8 cellular contexts compared by ENCODE assay signal in the genomic region with DNA sequence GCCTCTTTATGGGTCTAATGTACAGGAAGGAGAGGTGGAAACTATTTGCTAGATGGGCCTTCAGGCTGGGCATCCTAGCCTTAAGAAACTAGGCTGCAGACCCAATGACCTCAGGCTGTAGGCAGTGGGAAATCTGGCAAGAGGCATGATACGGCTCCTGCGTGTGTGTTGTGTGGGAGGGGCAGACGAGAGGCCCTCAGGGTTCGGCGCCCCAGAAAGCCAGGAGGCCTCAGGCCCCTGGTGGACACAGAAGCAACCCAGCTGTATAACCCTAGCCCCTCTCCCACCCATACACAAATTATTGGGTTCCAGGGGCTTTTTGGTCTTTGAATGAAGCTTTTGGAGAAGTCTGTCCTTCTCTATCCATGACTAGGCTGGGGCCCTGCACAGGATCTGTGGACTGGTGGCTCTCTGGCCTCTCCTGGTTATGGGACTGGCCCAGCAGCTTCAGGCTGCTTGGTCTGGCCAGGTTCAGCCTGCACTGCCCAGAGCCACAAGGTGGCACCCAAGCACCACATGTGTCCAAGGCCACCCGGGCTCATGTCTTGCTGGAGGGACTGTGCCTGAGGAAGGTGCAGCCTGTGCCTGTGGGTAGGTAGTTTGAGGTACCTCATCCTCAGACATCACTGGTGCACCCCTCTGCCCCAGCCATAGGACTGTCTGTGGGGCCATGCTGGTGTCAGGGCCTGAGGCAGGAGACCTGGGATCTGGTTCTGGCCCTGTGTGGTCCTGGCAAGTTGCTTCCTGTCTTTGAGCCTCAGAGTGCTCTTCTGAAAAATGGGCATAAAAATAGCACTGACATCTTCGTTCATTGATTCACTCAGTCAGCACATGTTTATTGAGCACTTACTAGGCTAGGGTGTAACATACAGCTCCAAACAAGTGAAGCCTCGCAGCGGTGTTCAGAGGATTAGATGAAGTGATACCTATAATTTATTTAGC.
DNase-seq lines count a peak whose midpoint lies in the region; ATAC-seq, FAIRE-seq and TF ChIP-seq lines count a peak whose summit lies in the region.

No MANE protein-coding gene starts in this region.

- no peak for FAIRE-seq in pancreas (lab: Jason Lieb, UNC)

- H3K27me3 ChIP-seq in pancreas, result no peaks in the 10 kb centered on the region

- TF ChIP-seq CTCF in VCaP (conservative IDR thresholded peaks at IDR 0.05), result peak; percentile 93
- TF ChIP-seq CTCF in fibroblast of the aortic adventitia (IDR thresholded peaks at IDR 0.05; ENCODE audit: insufficient read depth, low read length), result peak; percentile 76
- peak; percentile 52 to 63 (median 58) for TF ChIP-seq CTCF in pancreas (IDR thresholded peaks at IDR 0.05)

- H3K27ac ChIP-seq in VCaP, result no peak overlapping the region
- H3K27ac ChIP-seq in pancreas, result no peak overlapping the region

- no peaks in the 10 kb centered on the region for H3K9me3 ChIP-seq in pancreas

- peak; percentile 84 to 96 (median 92) for ATAC-seq in pancreas

- CTCF ChIA-PET in HEK293T (lab: Yijun Ruan, JAX), result interaction anchor here (0.6 to 1.0 kb wide), 6 partner anchors 10 to 1621 kb away, joined by 3 to 5 read pairs (median 3); no protein-coding TSS in a partner anchor

- intact Hi-C loops in pancreas (cut with DNase I), result loop anchor here in 2 of 3 donors (10.0 kb wide), 2 partner anchors 313 to 363 kb away; a partner anchor contains a TSS

- H3K4me1 ChIP-seq in pancreas, result no peaks in the 10 kb centered on the region

- peak; percentile 61 for DNase-seq in A172 (ENCODE audit: low spot score)
- peak; percentile 32 for DNase-seq in GM04504 (ENCODE audit: low read depth)
- peak; percentile 73 for DNase-seq in HEK293T (ENCODE audit: extremely low spot score)
- peak; percentile 38 for DNase-seq in MV-4-11 (lab: John Stamatoyannopoulos, UW)
- DNase-seq in fibroblast of the aortic adventitia (ENCODE audit: low read depth), result peak; percentile 50
- peak; percentile 61 to 92 (median 78) for DNase-seq in pancreas
- DNase-seq in NCI-H187 treated with DMSO at 0.1 percent for 48 hours (lab: John Stamatoyannopoulos, UW), result no peak

- H3K4me3 ChIP-seq in fibroblast of the aortic adventitia (ENCODE audit: low read depth, low read length) (no peak overlapping the region), pancreas (no peak overlapping the region)

- no peaks in the 10 kb centered on the region for H3K36me3 ChIP-seq in pancreas

- 39 to 46% methylated on average over 9 of the region's 9 CpGs for WGBS in pancreas, 2 donors

- POLR2A ChIA-PET in HEK293T (lab: Yijun Ruan, JAX), result no interaction called here

TF ChIP-seq in HEK293T, 16 proteins besides CTCF, POLR2A, EP300 and RAD21:
- TF ChIP-seq HDGF (IDR thresholded peaks at IDR 0.05; ENCODE audit: borderline replicate concordance) (no peak), CTBP1 (IDR thresholded peaks at IDR 0.05; ENCODE audit: borderline replicate concordance) (no peak), ARNT (IDR thresholded peaks at IDR 0.05) (no peak), LEF1 (IDR thresholded peaks at IDR 0.05; ENCODE audit: borderline replicate concordance) (no peak), SP1 (IDR thresholded peaks at IDR 0.05) (no peak), SUZ12 (IDR thresholded peaks at IDR 0.05) (no peak), BHLHE40 (IDR thresholded peaks at IDR 0.05; ENCODE audit: borderline replicate concordance) (no peak)
- TF ChIP-seq, protein P1, sequence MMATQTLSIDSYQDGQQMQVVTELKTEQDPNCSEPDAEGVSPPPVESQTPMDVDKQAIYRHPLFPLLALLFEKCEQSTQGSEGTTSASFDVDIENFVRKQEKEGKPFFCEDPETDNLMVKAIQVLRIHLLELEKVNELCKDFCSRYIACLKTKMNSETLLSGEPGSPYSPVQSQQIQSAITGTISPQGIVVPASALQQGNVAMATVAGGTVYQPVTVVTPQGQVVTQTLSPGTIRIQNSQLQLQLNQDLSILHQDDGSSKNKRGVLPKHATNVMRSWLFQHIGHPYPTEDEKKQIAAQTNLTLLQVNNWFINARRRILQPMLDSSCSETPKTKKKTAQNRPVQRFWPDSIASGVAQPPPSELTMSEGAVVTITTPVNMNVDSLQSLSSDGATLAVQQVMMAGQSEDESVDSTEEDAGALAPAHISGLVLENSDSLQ (IDR thresholded peaks at IDR 0.05), result no peak
